In the genomic region with DNA sequence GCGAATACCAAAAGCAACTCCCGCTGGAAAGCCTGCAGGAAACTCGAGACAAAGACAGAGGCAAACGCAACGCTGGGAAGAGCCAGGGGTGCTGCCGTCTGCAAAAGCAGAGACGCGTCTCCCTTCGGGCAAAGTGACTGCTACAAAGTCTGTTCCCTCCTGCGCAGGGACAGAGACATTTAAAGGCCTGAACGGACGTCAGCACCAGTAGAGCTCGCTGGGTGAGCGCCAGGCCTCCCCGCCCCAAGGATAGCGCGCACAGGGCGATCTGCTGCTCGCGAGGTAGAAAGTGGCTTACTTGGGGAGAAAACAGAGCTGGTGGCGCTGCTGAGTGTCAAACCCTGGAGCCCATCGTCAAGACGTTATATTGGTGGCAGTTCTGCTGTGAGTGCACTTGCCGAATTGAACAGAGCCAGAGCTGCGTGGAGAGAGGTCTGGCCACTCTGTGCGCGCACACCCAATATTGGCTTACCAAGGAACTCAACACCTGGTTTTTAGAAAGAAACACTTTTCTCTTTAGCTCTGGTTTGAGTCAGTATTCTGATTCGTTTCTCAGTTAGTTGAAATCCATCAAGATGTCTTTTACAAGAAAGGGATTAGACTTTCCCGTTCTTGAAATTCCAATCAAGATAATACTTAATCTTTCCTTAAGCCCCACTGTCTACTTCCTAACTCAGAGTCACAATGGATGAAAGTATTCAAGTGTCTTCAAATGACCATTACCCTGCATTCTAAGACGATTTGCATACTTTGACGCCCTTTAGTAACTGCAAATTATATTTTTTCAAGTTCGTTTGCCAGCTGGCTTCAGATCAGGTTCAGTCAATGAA, we compare ENCODE assay signal across 8 cellular contexts.
DNase-seq lines count a peak whose midpoint lies in the region; ATAC-seq and FAIRE-seq lines count a peak whose summit lies in the region.
"Had no signal": no experiment of that assay in that cellular context is flagged by ENCODE, and none has a peak within 500 bp of the region (broad histone marks: within the 10 kb centered on the region; RNA-seq: fewer than 3 reads in every experiment).

No MANE protein-coding gene starts in this region.

- 0 out of 2 replicates have a peak, but pooled peaks cover 4% of the 10 kb centered on the region for H3K27me3 ChIP-seq in HAP-1 (ENCODE audit: low read depth)

- DNase-seq in HAP-1 (ENCODE audit: low spot score in 2 of 2): peak; percentile 69 to 74
- peak; percentile 31 for DNase-seq in NCI-H526 treated with DMSO at 0.1 percent for 48 hours (lab: John Stamatoyannopoulos, UW)
- peak; percentile 85 for DNase-seq in cerebellar cortex (ENCODE audit: low spot score)
- peak; percentile 29 for DNase-seq in middle frontal gyrus (ENCODE audit: extremely low spot score, low spot score)
- no peak for DNase-seq in RCC 7860 (ENCODE audit: low spot score)
- DNase-seq in dedifferentiated amniotic fluid mesenchymal stem cell (ENCODE audit: extremely low spot score): no peak

- H3K36me3 ChIP-seq in HAP-1 (replicated peaks): no peaks in the 10 kb centered on the region
- H3K36me3 ChIP-seq: left lung had no signal

- ATAC-seq in HG03521 (IDR thresholded peaks at IDR 0.05; ENCODE audit: unreplicated experiment): no peak
- ATAC-seq: left lung had no signal

- H3K4me3 ChIP-seq in HAP-1: peak overlapping the region; percentile 11; the same call in 1 of the 2 replicates
- H3K4me3 ChIP-seq: left lung had no signal

- in situ Hi-C loops in HAP-1 (cut with MboI; ENCODE audit: low sequenced_read_pairs): no loop called here

- H3K9me3 ChIP-seq in HAP-1: no peaks in the 10 kb centered on the region
- H3K9me3 ChIP-seq: left lung had no signal

- H3K4me1 ChIP-seq in HAP-1: peaks cover 8% of the 10 kb centered on the region

- FAIRE-seq in RCC 7860 (lab: Jason Lieb, UNC): no peak

Comparison
In these comparisons a context has a peak if more than half of its experiments do, and no peak if none do; other contexts are left out.
1. DNase-seq: peak in HAP-1 (2 of 2), NCI-H526 treated with DMSO at 0.1 percent for 48 hours (single experiment), cerebellar cortex (single experiment) and middle frontal gyrus (single experiment); none in RCC 7860 (single experiment) and dedifferentiated amniotic fluid mesenchymal stem cell (single experiment).